15 cellular contexts compared by ENCODE assay signal in the genomic region with DNA sequence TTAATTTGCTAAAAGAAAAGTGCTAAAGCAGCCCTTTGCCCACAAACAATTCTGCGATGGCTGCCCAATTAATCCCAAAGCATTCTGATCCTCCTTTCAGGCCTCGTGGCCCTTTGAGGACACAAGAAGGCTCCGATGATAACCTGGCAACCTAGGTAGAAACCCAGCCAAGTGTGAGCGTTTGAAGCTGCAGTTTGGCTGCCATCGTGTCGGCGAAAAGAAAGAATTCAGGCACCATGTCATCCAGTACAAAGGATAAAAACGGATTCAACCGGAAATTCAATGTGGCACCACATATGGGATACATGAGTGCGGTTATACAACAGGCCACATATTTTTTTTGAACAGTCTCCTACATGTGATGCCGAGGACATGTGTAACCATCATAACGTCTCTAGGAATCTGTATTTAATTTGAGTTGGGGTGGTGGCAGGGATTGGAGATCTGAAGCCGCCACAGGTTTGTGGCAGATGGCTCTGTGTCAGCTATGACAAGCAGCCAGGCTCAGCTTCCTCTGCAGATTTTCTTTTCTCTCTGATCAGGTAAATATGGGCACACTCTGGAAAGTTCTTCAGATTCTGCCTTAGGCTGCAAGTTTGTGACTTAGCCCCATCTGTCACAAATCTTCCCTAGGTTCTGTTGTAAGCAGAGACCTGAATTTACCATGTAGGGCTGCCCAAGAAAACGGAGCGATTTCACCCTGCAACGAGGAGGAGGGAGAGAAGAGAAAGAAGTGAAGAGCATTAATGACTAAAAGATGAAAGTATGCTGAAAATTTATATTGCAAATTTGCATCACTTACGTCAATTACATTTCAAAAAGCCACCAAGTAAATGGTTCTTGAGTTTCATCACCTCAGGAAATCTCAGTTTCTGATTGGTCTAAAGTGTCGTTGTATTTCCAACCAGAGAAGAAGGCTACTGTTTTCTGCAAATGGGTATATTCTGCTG.
A peak's percentile ranks its signal among the peaks of the same experiment; 100 is the strongest.
DNase-seq lines count a peak whose midpoint lies in the region; ATAC-seq and TF ChIP-seq lines count a peak whose summit lies in the region.
"Had no signal": no experiment of that assay in that cellular context is flagged by ENCODE, and none has a peak within 500 bp of the region (broad histone marks: within the 10 kb centered on the region; RNA-seq: fewer than 3 reads in every experiment).

No MANE protein-coding gene starts in this region.

- ATAC-seq in HG03139 (IDR thresholded peaks at IDR 0.05; ENCODE audit: unreplicated experiment) = no peak
- ATAC-seq: activated CD4-positive, CD25-positive, alpha-beta regulatory T cell treated with anti-CD3 and anti-CD28 coated beads, Interleukin-2, amount 50 U/mL, for 24 hours; Panc1 had no signal

- no peaks in the 10 kb centered on the region for H3K36me3 ChIP-seq in skeletal muscle tissue (ENCODE audit: control insufficient read depth in 3 of 3, insufficient read depth in 3 of 3, low read length in 3 of 3)
- H3K36me3 ChIP-seq: BE2C, sigmoid colon had no signal

- H3K9ac ChIP-seq in skeletal muscle tissue (ENCODE audit: low read depth in 1 of 3, low read length in 3 of 3) = no peak overlapping the region

- no peaks in the 10 kb centered on the region for H3K27me3 ChIP-seq in skeletal muscle tissue (ENCODE audit: control insufficient read depth in 3 of 3, insufficient read depth in 3 of 3, low read length in 3 of 3)
- H3K27me3 ChIP-seq: BE2C, sigmoid colon had no signal

- H3K4me3 ChIP-seq in HFF-Myc (replicated peaks; ENCODE audit: low read depth, low read length) (no peak overlapping the region), skeletal muscle tissue (ENCODE audit: low read length in 3 of 3) (peak overlapping the region in 1 of 3 donors; percentile 28)
- H3K4me3 ChIP-seq: sigmoid colon had no signal

- no peaks in the 10 kb centered on the region for H3K9me3 ChIP-seq in skeletal muscle tissue (ENCODE audit: control insufficient read depth in 3 of 3, low read length in 3 of 3)
- H3K9me3 ChIP-seq: BE2C, sigmoid colon had no signal

- no peak for TF ChIP-seq CTCF in HFF-Myc (IDR thresholded peaks at IDR 0.05; ENCODE audit: low read depth, low read length, missing control alignments)

- H3K4me1 ChIP-seq in skeletal muscle tissue (ENCODE audit: control insufficient read depth in 3 of 3, insufficient read depth in 3 of 3, low read length in 3 of 3) = no peaks in the 10 kb centered on the region
- H3K4me1 ChIP-seq: BE2C had no signal

- DNase-seq in NCI-H345 treated with DMSO at 0.1 percent for 48 hours (lab: John Stamatoyannopoulos, UW; ENCODE audit: unreplicated experiment) (peak; percentile 100), NCI-H345 (lab: John Stamatoyannopoulos, UW) (no peak), HFF-Myc (ENCODE audit: extremely low read depth, low read depth) (peak; percentile 63), SKM-1 (lab: John Stamatoyannopoulos, UW; ENCODE audit: unreplicated experiment) (peak; percentile 97), MV-4-11 (lab: John Stamatoyannopoulos, UW) (no peak), foreskin melanocyte (no peak)
- DNase-seq: BE2C; NCI-H1930; occipital lobe; sigmoid colon; stimulated activated naive CD4-positive, alpha-beta T cell had no signal

- H3K27ac ChIP-seq in skeletal muscle tissue (ENCODE audit: low read depth, low read length) = peak overlapping the region; percentile 14
- H3K27ac ChIP-seq: sigmoid colon had no signal

Comparison
In these comparisons a context has a peak if more than half of its experiments do, and no peak if none do; other contexts are left out.
1. DNase-seq: peak in NCI-H345 treated with DMSO at 0.1 percent for 48 hours (single experiment), HFF-Myc (single experiment) and SKM-1 (single experiment); none in NCI-H345 (single experiment), MV-4-11 (single experiment) and foreskin melanocyte (single experiment).